Comparison of ENCODE assay signal across 8 cellular contexts in the genomic region with DNA sequence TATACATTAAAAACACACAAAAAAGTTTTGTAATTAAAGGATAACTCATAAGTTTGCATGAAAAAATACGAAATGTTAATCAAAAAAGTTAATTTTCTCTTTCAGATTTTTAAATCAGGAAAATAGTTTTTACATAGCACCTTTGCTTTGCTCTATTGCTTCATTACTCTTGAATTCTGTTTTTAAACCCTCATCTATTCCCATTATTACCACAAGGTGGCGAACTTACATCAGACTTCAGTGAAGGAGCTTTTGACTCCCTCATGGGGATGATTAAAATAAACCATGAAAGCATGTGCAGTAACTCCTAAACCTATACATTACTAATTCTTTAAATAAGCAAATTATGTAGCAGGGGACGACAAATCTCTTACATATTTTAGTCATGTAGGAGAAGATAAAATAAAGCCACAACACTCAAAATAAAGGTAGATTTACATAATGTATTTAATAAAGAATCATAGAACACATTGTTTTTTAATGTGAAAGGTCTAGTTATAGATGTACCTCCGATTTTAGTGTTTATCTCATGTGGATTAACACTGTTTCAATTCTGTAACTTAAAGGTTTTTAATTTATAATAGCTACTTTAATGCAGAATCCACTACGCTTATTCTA.
A peak's percentile ranks its signal among the peaks of the same experiment; 100 is the strongest.
DNase-seq lines count a peak whose midpoint lies in the region; ATAC-seq and TF ChIP-seq lines count a peak whose summit lies in the region.
"Had no signal": no experiment of that assay in that cellular context is flagged by ENCODE, and none has a peak within 500 bp of the region (broad histone marks: within the 10 kb centered on the region; RNA-seq: fewer than 3 reads in every experiment).

No MANE protein-coding gene starts in this region.

- H3K27me3 ChIP-seq in Loucy (ENCODE audit: insufficient read depth, low read length, poor library complexity, severe bottlenecking), result no peaks in the 10 kb centered on the region

- no peak overlapping the region for H3K4me3 ChIP-seq in Loucy (ENCODE audit: low read length, poor library complexity, severe bottlenecking)

- no peaks in the 10 kb centered on the region for H3K36me3 ChIP-seq in Loucy (ENCODE audit: insufficient read depth, low read length)

- TF ChIP-seq CTCF in GM10266 (IDR thresholded peaks at IDR 0.05; ENCODE audit: control insufficient read depth, insufficient read depth, low read depth, missing control alignments) (peak; percentile 65), Loucy (conservative IDR thresholded peaks at IDR 0.05; ENCODE audit: low read length) (peak; percentile 92)

- no peaks in the 10 kb centered on the region for H3K79me2 ChIP-seq in Loucy (ENCODE audit: insufficient read depth, low read length)

- ATAC-seq in GM21786 (IDR thresholded peaks at IDR 0.05; ENCODE audit: unreplicated experiment) (peak; percentile 68), esophagus mucosa (peak; percentile 50)
- ATAC-seq: stimulated activated naive CD8-positive, alpha-beta T cell treated with anti-CD3 and anti-CD28 coated beads, Interleukin-15, amount 100 ng/mL, for 72 hours had no signal

- peaks cover 2% of the 10 kb centered on the region for H3K4me1 ChIP-seq in Loucy (ENCODE audit: insufficient read depth, low read length, poor library complexity, severe bottlenecking)

- H3F3A ChIP-seq in Loucy (ENCODE audit: low read depth), result no peaks in the 10 kb centered on the region

- no peaks in the 10 kb centered on the region for H3K9me3 ChIP-seq in Loucy (ENCODE audit: insufficient read depth, low read depth, low read length)

- no peaks in the 10 kb centered on the region for H3K9me2 ChIP-seq in Loucy (replicated peaks; ENCODE audit: low read depth, low read length)

- no peak overlapping the region for H3K4me2 ChIP-seq in Loucy (ENCODE audit: low read depth, low read length, poor library complexity, severe bottlenecking)

- DNase-seq in GM10266 (ENCODE audit: extremely low spot score) (peak; percentile 41), RPMI7951 (ENCODE audit: low read depth) (peak; percentile 52), non-pigmented ciliary epithelial cell (ENCODE audit: low read depth) (peak; percentile 57), ureter (ENCODE audit: low spot score) (no peak)

- no peak overlapping the region for H2AFZ ChIP-seq in Loucy (ENCODE audit: low read length)

- H3K9ac ChIP-seq in Loucy (ENCODE audit: low read depth, low read length, poor library complexity, severe bottlenecking), result no peak overlapping the region

- H4K20me1 ChIP-seq in Loucy (ENCODE audit: insufficient read depth, low read length, poor library complexity, severe bottlenecking), result no peaks in the 10 kb centered on the region
